ENCODE assay signal across 8 cellular contexts in the genomic region with DNA sequence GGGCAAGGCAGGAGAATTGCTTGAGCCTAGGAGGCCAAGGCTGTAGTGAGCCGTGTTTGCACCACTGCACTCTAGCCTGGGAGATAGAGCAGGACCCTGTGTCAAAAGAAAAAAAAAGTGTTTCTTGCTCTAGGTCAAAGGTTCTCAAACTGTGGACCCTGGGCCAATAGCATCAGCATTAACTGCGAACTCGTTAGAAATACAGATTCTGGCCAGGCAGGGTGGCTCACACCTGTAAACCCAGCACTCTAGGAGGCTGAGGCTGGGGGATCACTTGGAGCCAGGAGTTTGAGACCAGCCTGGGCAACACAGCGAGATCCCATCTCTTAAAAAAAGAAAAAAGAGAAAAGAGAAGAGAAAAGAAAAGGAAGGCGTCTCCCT. TPM values are rescaled to one million over a fixed set of nuclear protein-coding genes. Genes with fewer than 3 reads are reported as not detected.
DNase-seq lines count a peak whose midpoint lies in the region; ATAC-seq, FAIRE-seq and TF ChIP-seq lines count a peak whose summit lies in the region.

No MANE protein-coding gene starts in this region.

- H3K4me1 ChIP-seq in heart right ventricle (peaks cover 0 to 56% (median 37%) of the 10 kb centered on the region in 9 donors), mononuclear cell (ENCODE audit: insufficient read depth, low read length) (peaks cover 59% of the 10 kb centered on the region), aorta (ENCODE audit: control insufficient read depth in 1 of 2, insufficient read depth in 2 of 2, low read length in 2 of 2) (peaks cover 0 to 4% of the 10 kb centered on the region in 2 donors)

- TF ChIP-seq CTCF in heart right ventricle (IDR thresholded peaks at IDR 0.05) (no peak), bronchial epithelial cell (IDR thresholded peaks at IDR 0.05; ENCODE audit: insufficient read depth, low read length, severe bottlenecking) (no peak), omental fat pad (IDR thresholded peaks at IDR 0.05) (no peak)

- peak overlapping the region; percentile 61 to 91 (median 82) for H3K4me3 ChIP-seq in heart right ventricle
- H3K4me3 ChIP-seq in bronchial epithelial cell (ENCODE audit: low read depth, low read length): peak overlapping the region; percentile 66
- peak overlapping the region; percentile 94 for H3K4me3 ChIP-seq in mononuclear cell (ENCODE audit: low read length)
- peak overlapping the region; percentile 74 to 87 for H3K4me3 ChIP-seq in aorta (ENCODE audit: low read length in 2 of 2)

- H3K9me3 ChIP-seq in heart right ventricle: no peaks in the 10 kb centered on the region
- no peaks in the 10 kb centered on the region for H3K9me3 ChIP-seq in mononuclear cell (ENCODE audit: low read depth, low read length)
- H3K9me3 ChIP-seq in aorta (ENCODE audit: control insufficient read depth, low read length): no peaks in the 10 kb centered on the region

- H3K27me3 ChIP-seq in heart right ventricle: no peaks in the 10 kb centered on the region
- no peaks in the 10 kb centered on the region for H3K27me3 ChIP-seq in bronchial epithelial cell (ENCODE audit: control insufficient read depth, insufficient read depth, low read length)
- H3K27me3 ChIP-seq in mononuclear cell (ENCODE audit: insufficient read depth, low read length): no peaks in the 10 kb centered on the region
- H3K27me3 ChIP-seq in aorta (ENCODE audit: control insufficient read depth in 1 of 2, insufficient read depth in 2 of 2, low read length in 1 of 2): no peaks in the 10 kb centered on the region

- 55 to 56% methylated on average over 5 of the region's 5 CpGs for WGBS in heart right ventricle, 2 donors
- WGBS in aorta, 2 donors: 15 to 31% methylated on average over 4 to 5 of the region's 5 CpGs

- no peak for FAIRE-seq in bronchial epithelial cell (lab: Jason Lieb, UNC)

- H3K27ac ChIP-seq in heart right ventricle: peak overlapping the region in 9 of 10 donors; percentile 69 to 98 (median 81)
- peak overlapping the region in 1 of 2 donors; percentile 71 for H3K27ac ChIP-seq in aorta (ENCODE audit: low read depth in 1 of 2, low read length in 2 of 2)

- no peak for DNase-seq in heart right ventricle
- no peak for DNase-seq in cardiac septum (ENCODE audit: low spot score)
- no peak for DNase-seq in bronchial epithelial cell (ENCODE audit: low read depth)
- no peak for DNase-seq in aorta
- no peak for DNase-seq in NCI-H345 (lab: John Stamatoyannopoulos, UW)
- no peak for DNase-seq in DMS153 (lab: John Stamatoyannopoulos, UW)
- no peak for DNase-seq in omental fat pad (ENCODE audit: low spot score)

- intact Hi-C loops in heart right ventricle (cut with DNase I) (no loop called here), cardiac septum (cut with DNase I) (loop anchor here (5.0 kb wide), 1 partner anchor 48 kb away; no protein-coding TSS in a partner anchor), aorta (cut with DNase I) (loop anchor here in 1 of 2 donors (1.0 to 2.0 kb wide), 2 partner anchors 43 to 100 kb away; no protein-coding TSS in a partner anchor)

- ATAC-seq in heart right ventricle (peak in 1 of 8 donors; percentile 2), aorta (ENCODE audit: low FRiP score) (no peak), omental fat pad (ENCODE audit: low FRiP score) (no peak)

- H3K36me3 ChIP-seq in heart right ventricle (peaks cover 0 to 12% (median 0%) of the 10 kb centered on the region in 9 donors), bronchial epithelial cell (ENCODE audit: control insufficient read depth, insufficient read depth, low read length) (no peaks in the 10 kb centered on the region), aorta (ENCODE audit: control insufficient read depth in 1 of 2, insufficient read depth in 2 of 2, low read length in 1 of 2) (no peaks in the 10 kb centered on the region)

RNA-seq across cellular contexts. Expression of a gene that starts 0.9 kb away (rescaled TPM):
- total RNA-seq in heart right ventricle (1 to 10 TPM; 1.5 to 3.5 (median 2.0) TPM), cardiac septum (1.6 TPM), bronchial epithelial cell (2.6 and 3.9 TPM in 2 replicates), mononuclear cell (9.9 TPM), aorta (10 to 100 TPM; 12.6 to 13.7 TPM), omental fat pad (10 to 100 TPM in 2 of 4 donors, 1 to 10 TPM in 2; 8.9 to 12.7 (median 10.1) TPM)
- polyA plus RNA-seq in heart right ventricle (1 to 10 TPM; 2.8 to 3.2 TPM), aorta (10 to 100 TPM; 19.4 to 25.3 TPM)

RNA-seq across cellular contexts. Expression of a gene that starts 22.3 kb away (rescaled TPM):
- 10 to 100 TPM; 18.0 to 32.4 (median 19.5) TPM for total RNA-seq in heart right ventricle
- 100 to 1,000 TPM in 1 of 2 donors, 10 to 100 TPM in 1; 27.6 to 117 TPM for polyA plus RNA-seq in heart right ventricle
- total RNA-seq in cardiac septum: 24.3 TPM
- 10.3 and 14.5 TPM in 2 replicates for total RNA-seq in bronchial epithelial cell
- 13.7 TPM for total RNA-seq in mononuclear cell
- total RNA-seq in aorta: 10 to 100 TPM; 23.3 to 28.3 TPM
- polyA plus RNA-seq in aorta: 10 to 100 TPM; 35.7 to 72.7 TPM
- 10 to 100 TPM; 14.7 to 38.1 (median 21.0) TPM for total RNA-seq in omental fat pad

RNA-seq across cellular contexts. Expression of a gene that starts 51.7 kb away (rescaled TPM):
- total RNA-seq in heart right ventricle (10 to 100 TPM; 24.7 to 37.0 (median 30.2) TPM), cardiac septum (36.4 TPM), bronchial epithelial cell (36.3 and 39.0 TPM in 2 replicates), mononuclear cell (40.3 TPM), aorta (10 to 100 TPM; 51.9 to 55.9 TPM), omental fat pad (10 to 100 TPM; 25.5 to 39.9 (median 26.5) TPM)
- polyA plus RNA-seq in heart right ventricle (10 to 100 TPM; 16.4 to 17.2 TPM), aorta (10 to 100 TPM; 23.7 to 58.1 TPM)
